In the genomic region with DNA sequence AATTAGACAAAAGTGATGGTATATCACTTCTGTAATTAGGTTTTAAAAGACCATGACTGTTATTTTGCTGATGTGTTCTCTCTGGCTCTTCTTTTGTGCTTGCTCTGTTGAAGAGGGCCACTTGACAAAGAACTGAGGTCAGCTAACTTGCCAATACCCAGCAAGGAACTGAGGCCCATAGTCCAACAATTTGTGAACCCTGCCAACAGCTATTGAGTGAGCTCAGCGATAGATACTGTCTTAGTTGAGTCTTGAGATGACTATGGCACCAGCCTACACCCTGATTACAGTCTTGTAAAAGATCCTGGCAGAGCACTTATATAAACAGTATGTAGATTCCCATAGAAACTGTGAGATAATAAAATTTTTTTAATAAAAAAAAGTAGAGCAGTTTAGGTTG, we compare ENCODE assay signal across 23 cellular contexts.
DNase-seq lines count a peak whose midpoint lies in the region; ATAC-seq and TF ChIP-seq lines count a peak whose summit lies in the region.
"Had no signal": no experiment of that assay in that cellular context is flagged by ENCODE, and none has a peak within 500 bp of the region (broad histone marks: within the 10 kb centered on the region; RNA-seq: fewer than 3 reads in every experiment).

No MANE protein-coding gene starts in this region.

- intact Hi-C loops in left colon (cut with DNase I, micrococcal nuclease): no loop called here

- peak; percentile 34 for DNase-seq in NCI-H510A treated with DMSO at 0.1 percent for 48 hours (lab: John Stamatoyannopoulos, UW)
- no peak for DNase-seq in NCI-H510A (lab: John Stamatoyannopoulos, UW)
- peak; percentile 19 for DNase-seq in DMS79 (lab: John Stamatoyannopoulos, UW)
- DNase-seq in activated naive CD8-positive, alpha-beta T cell treated with anti-CD3 and anti-CD28 coated beads, Interleukin-2, amount 50 U/mL, for 24 hours: no peak
- no peak for DNase-seq in left colon
- DNase-seq in SW480 (ENCODE audit: low spot score): no peak
- no peak for DNase-seq in omental fat pad (ENCODE audit: low spot score)
- DNase-seq in T-helper 9 cell: no peak
- DNase-seq: activated effector memory CD4-positive, alpha-beta T cell treated with Interleukin-2 at 50 U/mL for 16 hours; BE2C; body of pancreas; DND-41; effector CD4-positive, alpha-beta T cell; foreskin keratinocyte; H7; KG1; NCI-H1436 treated with DMSO at 0.1 percent for 48 hours; NCI-H2171 treated with DMSO at 0.1 percent for 48 hours; NCI-H748 treated with DMSO at 0.1 percent for 48 hours; stimulated activated CD4-positive, alpha-beta T cell treated with anti-CD3 and anti-CD28 coated beads, Interleukin-15, amount 100 ng/mL, for 24 hours; WERI-Rb-1 had no signal

- H3K27ac Mint-ChIP-seq in activated naive CD8-positive, alpha-beta T cell treated with anti-CD3 and anti-CD28 coated beads, Interleukin-2, amount 50 U/mL, for 24 hours: peak overlapping the region; percentile 51
- H3K27ac Mint-ChIP-seq: T-helper 2 cell treated with Interferon-gamma antibody and Interleukin-4, amounts not matched to agents 5 μg/mL and 100 μg/mL, for 36 hours; type B pancreatic cell had no signal

- no peak overlapping the region for H3K4me3 Mint-ChIP-seq in activated naive CD8-positive, alpha-beta T cell treated with anti-CD3 and anti-CD28 coated beads, Interleukin-2, amount 50 U/mL, for 24 hours
- H3K4me3 Mint-ChIP-seq: T-helper 2 cell treated with Interferon-gamma antibody and Interleukin-4, amounts not matched to agents 5 μg/mL and 100 μg/mL, for 36 hours; type B pancreatic cell had no signal

- no peaks in the 10 kb centered on the region for H3K27me3 Mint-ChIP-seq in activated naive CD8-positive, alpha-beta T cell treated with anti-CD3 and anti-CD28 coated beads, Interleukin-2, amount 50 U/mL, for 24 hours
- H3K27me3 Mint-ChIP-seq: type B pancreatic cell had no signal

- H3K9me3 Mint-ChIP-seq in activated naive CD8-positive, alpha-beta T cell treated with anti-CD3 and anti-CD28 coated beads, Interleukin-2, amount 50 U/mL, for 24 hours: no peaks in the 10 kb centered on the region
- H3K9me3 Mint-ChIP-seq: T-helper 2 cell treated with Interferon-gamma antibody and Interleukin-4, amounts not matched to agents 5 μg/mL and 100 μg/mL, for 36 hours; type B pancreatic cell had no signal

- ATAC-seq in activated naive CD8-positive, alpha-beta T cell treated with anti-CD3 and anti-CD28 coated beads, Interleukin-2, amount 50 U/mL, for 24 hours: no peak
- peak; percentile 80 for ATAC-seq in left colon
- no peak for ATAC-seq in omental fat pad (ENCODE audit: low FRiP score)
- ATAC-seq: body of pancreas, foreskin keratinocyte had no signal

- H3K36me3 Mint-ChIP-seq in activated naive CD8-positive, alpha-beta T cell treated with anti-CD3 and anti-CD28 coated beads, Interleukin-2, amount 50 U/mL, for 24 hours (ENCODE audit: low read depth): no peaks in the 10 kb centered on the region

- H3K4me1 Mint-ChIP-seq in activated naive CD8-positive, alpha-beta T cell treated with anti-CD3 and anti-CD28 coated beads, Interleukin-2, amount 50 U/mL, for 24 hours: peaks cover 12% of the 10 kb centered on the region

- TF ChIP-seq CTCF in omental fat pad (IDR thresholded peaks at IDR 0.05): no peak

Comparison
In these comparisons a context has a peak if more than half of its experiments do, and no peak if none do; other contexts are left out.
1. DNase-seq: peak in NCI-H510A treated with DMSO at 0.1 percent for 48 hours (single experiment) and DMS79 (single experiment); none in NCI-H510A (single experiment), activated naive CD8-positive, alpha-beta T cell treated with anti-CD3 and anti-CD28 coated beads, Interleukin-2, amount 50 U/mL, for 24 hours (single experiment), left colon (0 of 2), SW480 (single experiment), omental fat pad (single experiment) and T-helper 9 cell (single experiment).